In genomic region chr22:23543506-23544000, GRCh38 we compare ENCODE assay signal across 6 cellular contexts. TPM values are rescaled to one million over a fixed set of nuclear protein-coding genes. Genes with fewer than 3 reads are reported as not detected.
"Had no signal": no experiment of that assay in that cellular context is flagged by ENCODE, and none has a peak within 500 bp of the region (broad histone marks: within the 10 kb centered on the region; RNA-seq: fewer than 3 reads in every experiment).

No MANE protein-coding gene starts in this region.

RNA-seq across cellular contexts. Expression of gene IGLL1, which starts 36.5 kb away (rescaled TPM):
- total RNA-seq: HepG2, HT1080, IMR-90, LHCN-M2, Right ventricle myocardium superior, SJSA1 had no signal
- polyA plus RNA-seq: HepG2, IMR-90 had no signal
